In genomic region chr10:31808258-31809218, GRCh38 we compare ENCODE assay signal across 8 cellular contexts.
A peak's percentile ranks its signal among the peaks of the same experiment; 100 is the strongest.
DNase-seq lines count a peak whose midpoint lies in the region; ATAC-seq, FAIRE-seq and TF ChIP-seq lines count a peak whose summit lies in the region.

No MANE protein-coding gene starts in this region.

- H3K9ac ChIP-seq in duodenal mucosa (ENCODE audit: low read depth in 1 of 2, low read length in 2 of 2), result peak overlapping the region in 1 of 2 donors; percentile 54

- H3K4me3 ChIP-seq in BE2C (ENCODE audit: low read depth, low read length), result peak overlapping the region; percentile 43
- peak overlapping the region; percentile 53 to 56 for H3K4me3 ChIP-seq in duodenal mucosa (ENCODE audit: low read depth in 1 of 2, low read length in 2 of 2)
- no peak overlapping the region for H3K4me3 ChIP-seq in mesodermal cell (ENCODE audit: extremely low read depth, insufficient read depth, low read length, poor library complexity, severe bottlenecking)
- H3K4me3 ChIP-seq in thoracic aorta, result peak overlapping the region; percentile 54

- DNase-seq in BE2C (peak; percentile 28), HTR-8/SVneo (ENCODE audit: insufficient read length, low spot score) (peak; percentile 37), thoracic aorta (ENCODE audit: low spot score) (no peak)
- DNase-seq in T-helper 2 cell treated with Interferon-gamma antibody and Interleukin-4, amounts not matched to agents 5 μg/mL and 100 μg/mL, for 36 hours (ENCODE audit: low spot score), result peak; percentile 14

- ATAC-seq in thoracic aorta (ENCODE audit: insufficient number of reproducible peaks, low FRiP score, low read depth) (no peak), HG02571 (IDR thresholded peaks at IDR 0.05; ENCODE audit: unreplicated experiment) (no peak)

- H3K27me3 ChIP-seq in BE2C, result no peaks in the 10 kb centered on the region
- no peaks in the 10 kb centered on the region for H3K27me3 ChIP-seq in duodenal mucosa (ENCODE audit: control insufficient read depth in 1 of 2, insufficient read depth in 2 of 2, low read length in 2 of 2)
- H3K27me3 ChIP-seq in thoracic aorta (replicated peaks; ENCODE audit: insufficient read depth), result no peaks in the 10 kb centered on the region

- H3K9me3 ChIP-seq in BE2C (no peaks in the 10 kb centered on the region), duodenal mucosa (ENCODE audit: control insufficient read depth in 1 of 2, low read length in 2 of 2) (no peaks in the 10 kb centered on the region), mesodermal cell (ENCODE audit: control insufficient read depth, low read length) (no peaks in the 10 kb centered on the region), thoracic aorta (no peaks in the 10 kb centered on the region)

- TF ChIP-seq CTCF in BE2C (IDR thresholded peaks at IDR 0.05; ENCODE audit: low read depth, low read length) (peak; percentile 41), GM12872 (IDR thresholded peaks at IDR 0.05; ENCODE audit: insufficient read depth, low read depth, low read length) (peak; percentile 21; the same call in 1 of the 3 replicates), thoracic aorta (IDR thresholded peaks at IDR 0.05) (peak; percentile 60)

- peaks cover 7% of the 10 kb centered on the region for H3K4me1 Mint-ChIP-seq in T-helper 2 cell treated with Interferon-gamma antibody and Interleukin-4, amounts not matched to agents 5 μg/mL and 100 μg/mL, for 36 hours (ENCODE audit: low read depth)

- WGBS in mesodermal cell (ENCODE audit: insufficient coverage in 2 of 2), 2 experiments, result 83% methylated on average over 2 of the region's 6 CpGs; no CpG with 5 or more reads in 1 of the 2 experiments

- H3K9me3 Mint-ChIP-seq in T-helper 2 cell treated with Interferon-gamma antibody and Interleukin-4, amounts not matched to agents 5 μg/mL and 100 μg/mL, for 36 hours, result no peaks in the 10 kb centered on the region

- H3K36me3 Mint-ChIP-seq in T-helper 2 cell treated with Interferon-gamma antibody and Interleukin-4, amounts not matched to agents 5 μg/mL and 100 μg/mL, for 36 hours (ENCODE audit: low read depth), result peaks cover 4% of the 10 kb centered on the region

- H3K27me3 Mint-ChIP-seq in T-helper 2 cell treated with Interferon-gamma antibody and Interleukin-4, amounts not matched to agents 5 μg/mL and 100 μg/mL, for 36 hours (ENCODE audit: low read depth), result no peaks in the 10 kb centered on the region

- H3K4me3 Mint-ChIP-seq in T-helper 2 cell treated with Interferon-gamma antibody and Interleukin-4, amounts not matched to agents 5 μg/mL and 100 μg/mL, for 36 hours, result peak overlapping the region; percentile 73

- H3K36me3 ChIP-seq in BE2C, result no peaks in the 10 kb centered on the region; the same call in 1 of the 2 replicates
- peaks cover 0 to 7% of the 10 kb centered on the region in 2 donors for H3K36me3 ChIP-seq in duodenal mucosa (ENCODE audit: control insufficient read depth in 1 of 2, insufficient read depth in 2 of 2, low read length in 2 of 2)
- peaks cover 22% of the 10 kb centered on the region for H3K36me3 ChIP-seq in mesodermal cell (ENCODE audit: control insufficient read depth, insufficient read depth, low read length)
- H3K36me3 ChIP-seq in thoracic aorta, result peaks cover 1% of the 10 kb centered on the region

- FAIRE-seq in HTR-8/SVneo (lab: Jason Lieb, UNC), result peak; percentile 86

- peak overlapping the region; percentile 81 for H3K27ac Mint-ChIP-seq in T-helper 2 cell treated with Interferon-gamma antibody and Interleukin-4, amounts not matched to agents 5 μg/mL and 100 μg/mL, for 36 hours

- H3K4me1 ChIP-seq in BE2C (peaks cover 5% of the 10 kb centered on the region; the same call in 1 of the 2 replicates), duodenal mucosa (ENCODE audit: control insufficient read depth in 1 of 2, insufficient read depth in 2 of 2, low read length in 2 of 2) (no peaks in the 10 kb centered on the region), mesodermal cell (ENCODE audit: control insufficient read depth, insufficient read depth, low read length, poor library complexity, severe bottlenecking) (no peaks in the 10 kb centered on the region), thoracic aorta (ENCODE audit: control insufficient read depth in 1 of 2, low read depth in 2 of 2) (no peaks in the 10 kb centered on the region)

- H3K27ac ChIP-seq in duodenal mucosa (ENCODE audit: low read depth, low read length), result peak overlapping the region; percentile 41
- peak overlapping the region; percentile 6 for H3K27ac ChIP-seq in mesodermal cell (ENCODE audit: low read depth, low read length, severe bottlenecking)
- H3K27ac ChIP-seq in thoracic aorta, result peak overlapping the region in 1 of 2 donors; percentile 28
